1 cellular context compared by ENCODE assay signal in genomic region chr15:52718551-52718950, GRCh38.
TF ChIP-seq lines count a peak whose summit lies in the region.

No MANE protein-coding gene starts in this region.

TF ChIP-seq in GM23338, 12 proteins besides CTCF, POLR2A, EP300 and RAD21:
- no peak for TF ChIP-seq ZNF462 (CRISPR knock-in tag; IDR thresholded peaks at IDR 0.05)
- TF ChIP-seq EZH2 (IDR thresholded peaks at IDR 0.05; ENCODE audit: low read depth, unreplicated experiment), result no peak
- no peak for TF ChIP-seq JUNB (IDR thresholded peaks at IDR 0.05; ENCODE audit: unreplicated experiment)
- no peak for TF ChIP-seq ZNF331 (CRISPR knock-in tag; IDR thresholded peaks at IDR 0.05; ENCODE audit: low read depth)
- no peak for TF ChIP-seq ETS1 (IDR thresholded peaks at IDR 0.05)
- TF ChIP-seq REST (IDR thresholded peaks at IDR 0.05; ENCODE audit: unreplicated experiment), result no peak
- TF ChIP-seq POLR2AphosphoS5 (IDR thresholded peaks at IDR 0.05; ENCODE audit: low read depth), result no peak
